Comparison of ENCODE assay signal across 4 cellular contexts in the genomic region with DNA sequence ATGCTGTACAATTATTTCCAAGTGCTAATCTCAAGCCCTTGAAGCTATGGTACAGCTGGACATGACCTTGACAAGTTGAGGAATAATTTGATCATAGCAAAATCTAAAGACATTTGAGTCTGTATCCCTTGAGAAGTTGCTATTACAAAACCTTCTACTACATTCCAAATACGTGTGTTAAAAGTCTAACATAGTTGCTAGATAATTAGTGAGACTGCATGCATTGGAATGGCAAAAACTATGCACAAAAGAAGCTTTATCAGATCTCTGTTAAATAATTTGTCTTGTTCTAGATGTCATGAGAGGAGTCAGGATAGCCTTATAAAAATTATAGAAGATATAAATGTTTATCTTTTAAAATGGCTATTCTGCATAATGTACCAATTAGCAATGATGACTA.
"Had no signal": no experiment of that assay in that cellular context is flagged by ENCODE, and none has a peak within 500 bp of the region (broad histone marks: within the 10 kb centered on the region; RNA-seq: fewer than 3 reads in every experiment).

No MANE protein-coding gene starts in this region.

- H3K4me3 Mint-ChIP-seq: IgD-negative memory B cell had no signal

- H3K4me1 Mint-ChIP-seq: IgD-negative memory B cell had no signal

- H3K27ac Mint-ChIP-seq: IgD-negative memory B cell had no signal

- H3K27me3 Mint-ChIP-seq: IgD-negative memory B cell had no signal

- DNase-seq: IMR-90, KBM-7, KG1 had no signal
